In genomic region chr7:32255036-32255435, GRCh38 we compare ENCODE assay signal across 24 cellular contexts.
DNase-seq lines count a peak whose midpoint lies in the region; ATAC-seq and TF ChIP-seq lines count a peak whose summit lies in the region.
"Had no signal": no experiment of that assay in that cellular context is flagged by ENCODE, and none has a peak within 500 bp of the region (broad histone marks: within the 10 kb centered on the region; RNA-seq: fewer than 3 reads in every experiment).

No MANE protein-coding gene starts in this region.

- H3K9me3 Mint-ChIP-seq in GM23338: no peaks in the 10 kb centered on the region
- H3K9me3 Mint-ChIP-seq: activated naive CD8-positive, alpha-beta T cell treated with anti-CD3 and anti-CD28 coated beads, Interleukin-2, amount 50 U/mL, for 24 hours; IgD-negative memory B cell; neural crest cell; stimulated activated effector memory CD8-positive, alpha-beta T cell treated with anti-CD3 and anti-CD28 coated beads, Interleukin-12 subunit alpha, Interleukin-12 subunit beta, amount 100 ng/mL, for 72 hours had no signal

- H3K36me3 Mint-ChIP-seq in GM23338 (ENCODE audit: low read depth): no peaks in the 10 kb centered on the region
- H3K36me3 Mint-ChIP-seq: IgD-negative memory B cell; stimulated activated effector memory CD8-positive, alpha-beta T cell treated with anti-CD3 and anti-CD28 coated beads, Interleukin-12 subunit alpha, Interleukin-12 subunit beta, amount 100 ng/mL, for 72 hours; WTC11 had no signal

- intact Hi-C loops in right cardiac atrium (cut with DNase I): no loop called here

- no peak overlapping the region for H3K4me3 Mint-ChIP-seq in GM23338
- H3K4me3 Mint-ChIP-seq: activated naive CD8-positive, alpha-beta T cell treated with anti-CD3 and anti-CD28 coated beads, Interleukin-2, amount 50 U/mL, for 24 hours; IgD-negative memory B cell; neural crest cell; stimulated activated effector memory CD8-positive, alpha-beta T cell treated with anti-CD3 and anti-CD28 coated beads, Interleukin-12 subunit alpha, Interleukin-12 subunit beta, amount 100 ng/mL, for 72 hours; WTC11 had no signal

- H3K79me2 ChIP-seq in GM23338 (replicated peaks; ENCODE audit: insufficient read depth): no peaks in the 10 kb centered on the region

- 33% methylated on average over 6 of the region's 6 CpGs for WGBS in right cardiac atrium

- no peaks in the 10 kb centered on the region for H3K4me1 ChIP-seq in GM23338 (ENCODE audit: insufficient read depth)
- H3K4me1 ChIP-seq in right cardiac atrium (ENCODE audit: control insufficient read depth, insufficient read depth, low read length): peaks cover 14% of the 10 kb centered on the region
- H3K4me1 ChIP-seq: Caco-2, psoas muscle, thyroid gland had no signal

- no peaks in the 10 kb centered on the region for H3K9me3 ChIP-seq in right cardiac atrium (ENCODE audit: control insufficient read depth, low read length)
- H3K9me3 ChIP-seq: Caco-2, psoas muscle, SJCRH30, thyroid gland had no signal

- peak overlapping the region; percentile 88 for H2AFZ ChIP-seq in GM23338

- H3K4me2 ChIP-seq in GM23338: no peak overlapping the region

- no peak for TF ChIP-seq CTCF in GM23338 (conservative IDR thresholded peaks at IDR 0.05; ENCODE audit: low read depth in 2 of 2)

- H3K27me3 ChIP-seq in GM23338 (ENCODE audit: insufficient read depth) (no peaks in the 10 kb centered on the region), right cardiac atrium (ENCODE audit: control insufficient read depth, insufficient read depth) (no peaks in the 10 kb centered on the region)
- H3K27me3 ChIP-seq: SJCRH30, thyroid gland had no signal

- H3K36me3 ChIP-seq in GM23338 (ENCODE audit: insufficient read depth): no peaks in the 10 kb centered on the region
- H3K36me3 ChIP-seq: SJCRH30, thyroid gland had no signal

- DNase-seq in DMS 273 (lab: John Stamatoyannopoulos, UW; ENCODE audit: unreplicated experiment): peak; percentile 27
- DNase-seq in DMS 273 treated with DMSO at 0.1 percent for 48 hours (lab: John Stamatoyannopoulos, UW): no peak
- DNase-seq in GM23338 (ENCODE audit: low spot score): peak; percentile 9
- peak; percentile 40 to 73 for DNase-seq in NCI-H524 (lab: John Stamatoyannopoulos, UW)
- peak; percentile 71 to 86 (median 85) for DNase-seq in right cardiac atrium
- no peak for DNase-seq in substantia nigra (lab: John Stamatoyannopoulos, UW)
- no peak for DNase-seq in stimulated activated CD4-positive, alpha-beta T cell treated with anti-CD3 and anti-CD28 coated beads, Interleukin-15, amount 100 ng/mL, for 24 hours
- DNase-seq: activated CD8-positive, alpha-beta memory T cell treated with anti-CD3 and anti-CD28 coated beads for 24 hours; activated naive CD8-positive, alpha-beta T cell treated with anti-CD3 and anti-CD28 coated beads, Interleukin-2, amount 50 U/mL, for 24 hours; Caco-2; cortex of kidney; foreskin fibroblast; NCI-H187 treated with DMSO at 0.1 percent for 48 hours; NCI-H510A; psoas muscle; SJCRH30; thyroid gland had no signal

- H3K27me3 Mint-ChIP-seq in GM23338 (ENCODE audit: insufficient read depth, low read depth, poor library complexity): peaks cover 3% of the 10 kb centered on the region

- no peaks in the 10 kb centered on the region for H4K20me1 ChIP-seq in GM23338 (replicated peaks; ENCODE audit: insufficient read depth)

- H3K27ac ChIP-seq in GM23338 (ENCODE audit: low read depth) (no peak overlapping the region), right cardiac atrium (ENCODE audit: low read length) (no peak overlapping the region), substantia nigra (ENCODE audit: low read depth, low read length, poor library complexity, severe bottlenecking) (no peak overlapping the region)
- H3K27ac ChIP-seq: 22Rv1, psoas muscle, SJCRH30, thyroid gland had no signal

- H3F3A ChIP-seq in GM23338 (replicated peaks; ENCODE audit: low read depth): no peaks in the 10 kb centered on the region

- H3K4me3 ChIP-seq in GM23338 (no peak overlapping the region), right cardiac atrium (ENCODE audit: low read length) (no peak overlapping the region)
- H3K4me3 ChIP-seq: psoas muscle, SJCRH30, thyroid gland had no signal

- 0 out of 2 replicates have a peak, but pooled peaks cover 5% of the 10 kb centered on the region for H3K9me2 ChIP-seq in GM23338 (ENCODE audit: insufficient read depth)

- ATAC-seq in GM23338: peak; percentile 56
- ATAC-seq in right cardiac atrium: peak; percentile 84 to 89
- no peak for ATAC-seq in HG02973 (IDR thresholded peaks at IDR 0.05; ENCODE audit: unreplicated experiment)
- ATAC-seq: activated naive CD8-positive, alpha-beta T cell treated with anti-CD3 and anti-CD28 coated beads, Interleukin-2, amount 50 U/mL, for 24 hours; HCT116; psoas muscle; stimulated activated effector memory CD8-positive, alpha-beta T cell treated with anti-CD3 and anti-CD28 coated beads, Interleukin-12 subunit alpha, Interleukin-12 subunit beta, amount 100 ng/mL, for 72 hours; WTC11 had no signal

- H3K4me1 Mint-ChIP-seq in GM23338: peaks cover 12% of the 10 kb centered on the region
- H3K4me1 Mint-ChIP-seq: activated naive CD8-positive, alpha-beta T cell treated with anti-CD3 and anti-CD28 coated beads, Interleukin-2, amount 50 U/mL, for 24 hours; stimulated activated effector memory CD8-positive, alpha-beta T cell treated with anti-CD3 and anti-CD28 coated beads, Interleukin-12 subunit alpha, Interleukin-12 subunit beta, amount 100 ng/mL, for 72 hours had no signal

- H3K27ac Mint-ChIP-seq in GM23338: no peak overlapping the region
- H3K27ac Mint-ChIP-seq: activated naive CD8-positive, alpha-beta T cell treated with anti-CD3 and anti-CD28 coated beads, Interleukin-2, amount 50 U/mL, for 24 hours; IgD-negative memory B cell; stimulated activated effector memory CD8-positive, alpha-beta T cell treated with anti-CD3 and anti-CD28 coated beads, Interleukin-12 subunit alpha, Interleukin-12 subunit beta, amount 100 ng/mL, for 72 hours; WTC11 had no signal

TF ChIP-seq in GM23338, 12 proteins besides CTCF, POLR2A, EP300 and RAD21 (continues in another document):
- TF ChIP-seq ZNF114 (CRISPR knock-in tag; IDR thresholded peaks at IDR 0.05): no peak
- TF ChIP-seq, protein P1, sequence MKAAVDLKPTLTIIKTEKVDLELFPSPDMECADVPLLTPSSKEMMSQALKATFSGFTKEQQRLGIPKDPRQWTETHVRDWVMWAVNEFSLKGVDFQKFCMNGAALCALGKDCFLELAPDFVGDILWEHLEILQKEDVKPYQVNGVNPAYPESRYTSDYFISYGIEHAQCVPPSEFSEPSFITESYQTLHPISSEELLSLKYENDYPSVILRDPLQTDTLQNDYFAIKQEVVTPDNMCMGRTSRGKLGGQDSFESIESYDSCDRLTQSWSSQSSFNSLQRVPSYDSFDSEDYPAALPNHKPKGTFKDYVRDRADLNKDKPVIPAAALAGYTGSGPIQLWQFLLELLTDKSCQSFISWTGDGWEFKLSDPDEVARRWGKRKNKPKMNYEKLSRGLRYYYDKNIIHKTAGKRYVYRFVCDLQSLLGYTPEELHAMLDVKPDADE (IDR thresholded peaks at IDR 0.05): no peak
- no peak for TF ChIP-seq CREB1 (CRISPR knock-in tag; IDR thresholded peaks at IDR 0.05; ENCODE audit: low read depth)
- TF ChIP-seq EZH2 (IDR thresholded peaks at IDR 0.05; ENCODE audit: low read depth, unreplicated experiment): no peak

Comparison
In these comparisons a context has a peak if more than half of its experiments do, and no peak if none do; other contexts are left out.
1. DNase-seq: peak in DMS 273 (single experiment), GM23338 (single experiment), NCI-H524 (2 of 2) and right cardiac atrium (3 of 3); none in DMS 273 treated with DMSO at 0.1 percent for 48 hours (single experiment), substantia nigra (0 of 49) and stimulated activated CD4-positive, alpha-beta T cell treated with anti-CD3 and anti-CD28 coated beads, Interleukin-15, amount 100 ng/mL, for 24 hours (single experiment).